In the genomic region with DNA sequence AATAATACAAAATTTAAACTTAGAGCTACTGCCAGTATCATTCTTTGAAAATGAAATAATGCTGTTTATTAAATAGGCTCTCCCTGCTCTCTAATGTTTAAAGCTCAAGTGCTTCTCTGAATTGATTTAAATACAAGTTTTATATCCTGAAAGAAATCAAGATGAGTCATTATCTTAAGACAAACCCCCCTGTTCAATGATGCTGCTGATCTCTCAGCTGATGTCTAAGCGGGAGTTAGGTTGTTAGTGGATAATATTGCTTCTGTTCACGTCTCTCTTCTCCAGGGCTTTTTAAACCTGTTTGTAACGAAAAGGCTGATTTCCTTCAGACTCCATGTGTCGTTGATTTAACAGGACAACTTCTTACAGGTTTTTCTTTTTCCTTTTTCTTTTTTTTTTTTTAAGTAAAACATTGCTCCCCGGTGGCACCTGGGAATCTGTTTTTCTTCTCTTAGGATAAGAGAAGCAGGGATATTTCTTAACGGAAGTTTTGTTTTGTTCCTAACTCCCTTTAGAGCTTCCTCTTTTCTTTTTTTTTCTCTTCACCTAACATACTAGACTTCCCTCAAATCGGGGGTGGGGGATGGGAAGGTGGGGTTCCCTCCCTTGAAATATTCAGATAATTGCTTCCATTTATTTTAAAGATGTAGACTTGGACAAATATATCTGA, we compare ENCODE assay signal across 2 cellular contexts.
TF ChIP-seq lines count a peak whose summit lies in the region.

No MANE protein-coding gene starts in this region.

TF ChIP-seq in SK-N-SH, 30 proteins besides CTCF, POLR2A, EP300 and RAD21 (continued from another document):
- TF ChIP-seq IRF3 (IDR thresholded peaks at IDR 0.05; ENCODE audit: low read depth, low read length): no peak
- TF ChIP-seq CHD2 (IDR thresholded peaks at IDR 0.05; ENCODE audit: low read length, partially characterized antibody): no peak
- TF ChIP-seq MXI1 (IDR thresholded peaks at IDR 0.05; ENCODE audit: low read depth, low read length): no peak
- TF ChIP-seq EZH2phosphoT487 (IDR thresholded peaks at IDR 0.05; ENCODE audit: borderline replicate concordance, low read depth): no peak

TF ChIP-seq in SK-N-SH treated with all-trans-retinoic acid at 6 μM for 48 hours, 23 proteins besides CTCF, POLR2A, EP300 and RAD21 (continued from another document):
- no peak for TF ChIP-seq POU6F1 (CRISPR knock-in tag; IDR thresholded peaks at IDR 0.05; ENCODE audit: borderline replicate concordance, low read depth)
